10 cellular contexts compared by ENCODE assay signal in genomic region chr9:81737871-81738507, GRCh38. TPM values are rescaled to one million over a fixed set of nuclear protein-coding genes. Genes with fewer than 3 reads are reported as not detected.
A peak's percentile ranks its signal among the peaks of the same experiment; 100 is the strongest.
DNase-seq lines count a peak whose midpoint lies in the region; ATAC-seq and TF ChIP-seq lines count a peak whose summit lies in the region.
"Had no signal": no experiment of that assay in that cellular context is flagged by ENCODE, and none has a peak within 500 bp of the region (broad histone marks: within the 10 kb centered on the region; RNA-seq: fewer than 3 reads in every experiment).

No MANE protein-coding gene starts in this region.

- no peaks in the 10 kb centered on the region for H3K4me1 Mint-ChIP-seq in glutamatergic neuron (ENCODE audit: low read depth, unreplicated experiment)

- peak; percentile 84 for ATAC-seq in HG03442 (IDR thresholded peaks at IDR 0.05; ENCODE audit: unreplicated experiment)

- no peak overlapping the region for H3K4me3 Mint-ChIP-seq in glutamatergic neuron (ENCODE audit: unreplicated experiment)

- in situ Hi-C loops in Caki2 (cut with HindIII; ENCODE audit: low pct_unique_long_range_greater_than_20kb, low sequenced_read_pairs) (no loop called here), astrocyte of the cerebellum (cut with HindIII; ENCODE audit: low sequenced_read_pairs) (no loop called here)

- H3K27ac Mint-ChIP-seq in glutamatergic neuron (ENCODE audit: unreplicated experiment), result no peak overlapping the region
- H3K27ac Mint-ChIP-seq: progenitor cell of endocrine pancreas had no signal

- no peaks in the 10 kb centered on the region for H3K27me3 Mint-ChIP-seq in glutamatergic neuron (ENCODE audit: unreplicated experiment)

- TF ChIP-seq CTCF in astrocyte of the cerebellum (IDR thresholded peaks at IDR 0.05; ENCODE audit: low read depth, low read length, missing control alignments), result no peak
- TF ChIP-seq CTCF in glutamatergic neuron (IDR thresholded peaks at IDR 0.05; ENCODE audit: partially characterized antibody, unreplicated experiment), result no peak

- no peaks in the 10 kb centered on the region for H3K36me3 Mint-ChIP-seq in glutamatergic neuron (ENCODE audit: unreplicated experiment)

- no peak overlapping the region for H3K4me3 ChIP-seq in astrocyte of the cerebellum (ENCODE audit: low read depth, low read length)

- DNase-seq in Caki2 (ENCODE audit: low read depth), result peak; percentile 89
- DNase-seq in astrocyte of the cerebellum (ENCODE audit: low read depth), result peak; percentile 44
- DNase-seq in mucosa of gallbladder (ENCODE audit: low spot score), result peak; percentile 63
- no peak for DNase-seq in T-helper 2 cell
- no peak for DNase-seq in effector CD8-positive, alpha-beta T cell (lab: John Stamatoyannopoulos, UW)
- no peak for DNase-seq in glutamatergic neuron
- DNase-seq in activated CD4-positive, alpha-beta T cell treated with anti-CD3 and anti-CD28 coated beads for 4 hours, result no peak
- DNase-seq: NCI-H510A had no signal

- peaks cover 2% of the 10 kb centered on the region for H3K9me3 Mint-ChIP-seq in glutamatergic neuron (ENCODE audit: unreplicated experiment)

RNA-seq across cellular contexts. Expression of gene TLE1, which starts 48.6 kb away (rescaled TPM):
- 40.6 and 67.8 TPM in 2 replicates for total RNA-seq in Caki2 (2014; rRNA removed; shearing (Covaris generic); ENCODE audit: low replicate concordance)
- total RNA-seq in mucosa of gallbladder, result 70.1 TPM
- total RNA-seq in glutamatergic neuron (ENCODE audit: unreplicated experiment), result 345 TPM

Comparison
In these comparisons a context has a peak if more than half of its experiments do, and no peak if none do; other contexts are left out.
1. DNase-seq: peak in Caki2 (single experiment), astrocyte of the cerebellum (single experiment) and mucosa of gallbladder (single experiment); none in T-helper 2 cell (0 of 5), effector CD8-positive, alpha-beta T cell (single experiment), glutamatergic neuron (single experiment) and activated CD4-positive, alpha-beta T cell treated with anti-CD3 and anti-CD28 coated beads for 4 hours (0 of 2).